25 cellular contexts compared by ENCODE assay signal in the genomic region with DNA sequence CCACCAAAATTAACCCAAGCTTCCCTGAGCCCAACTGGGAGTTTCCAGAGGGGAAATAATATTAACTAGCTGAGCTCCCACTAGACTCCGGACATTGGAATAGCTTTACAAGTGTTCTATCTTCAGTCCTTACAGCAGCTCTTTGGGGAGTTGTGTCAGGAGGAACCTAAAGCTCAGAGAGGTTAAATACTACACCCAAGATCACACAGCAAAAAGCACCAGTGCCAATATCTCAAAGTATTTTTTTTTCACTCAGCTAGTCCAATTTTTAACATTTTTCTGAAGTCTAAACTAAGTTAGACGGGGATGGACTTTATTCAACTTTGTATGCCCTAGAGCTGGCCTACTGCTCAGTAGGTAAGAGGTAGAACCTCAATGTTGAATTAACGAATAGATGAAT.
"Had no signal": no experiment of that assay in that cellular context is flagged by ENCODE, and none has a peak within 500 bp of the region (broad histone marks: within the 10 kb centered on the region; RNA-seq: fewer than 3 reads in every experiment).

No MANE protein-coding gene starts in this region.

- H3K4me3 Mint-ChIP-seq: dendritic cell treated with granulocyte-macrophage colony-stimulating factor and Interleukin-4, amounts not matched to agents 40 ng/mL and 50 ng/mL, for 4 days; effector memory CD8-positive, alpha-beta T cell; endodermal cell; mesothelial cell of epicardium; naive thymus-derived CD4-positive, alpha-beta T cell had no signal

- H3K36me3 ChIP-seq: colonic mucosa, esophagus squamous epithelium, gastrocnemius medialis, heart right ventricle, left lung, lower lobe of right lung had no signal

- H3K4me1 ChIP-seq: colonic mucosa, esophagus squamous epithelium, left lung, lower lobe of right lung had no signal

- H3K9me3 Mint-ChIP-seq: dendritic cell treated with granulocyte-macrophage colony-stimulating factor and Interleukin-4, amounts not matched to agents 40 ng/mL and 50 ng/mL, for 4 days; effector memory CD8-positive, alpha-beta T cell; endodermal cell; mesothelial cell of epicardium; naive thymus-derived CD4-positive, alpha-beta T cell had no signal

- H3K9me3 ChIP-seq: colonic mucosa, esophagus squamous epithelium, gastrocnemius medialis, heart right ventricle, left lung, lower lobe of right lung, mucosa of descending colon had no signal

- H3K27me3 Mint-ChIP-seq: dendritic cell treated with granulocyte-macrophage colony-stimulating factor and Interleukin-4, amounts not matched to agents 40 ng/mL and 50 ng/mL, for 4 days; effector memory CD8-positive, alpha-beta T cell had no signal

- H3K36me3 Mint-ChIP-seq: mesothelial cell of epicardium; naive thymus-derived CD4-positive, alpha-beta T cell had no signal

- ATAC-seq: effector memory CD8-positive, alpha-beta T cell; esophagus mucosa; gastrocnemius medialis; left cardiac atrium; left lung; left ventricle myocardium superior; mucosa of descending colon; naive thymus-derived CD4-positive, alpha-beta T cell had no signal

- H3K27me3 ChIP-seq: colonic mucosa, esophagus squamous epithelium, gastrocnemius medialis, heart right ventricle, left lung had no signal

- H3K4me3 ChIP-seq: colonic mucosa, esophagus squamous epithelium, gastrocnemius medialis, heart right ventricle, left lung, lower lobe of right lung, mucosa of descending colon had no signal

- DNase-seq: colonic mucosa; cortex of kidney; effector CD8-positive, alpha-beta T cell; effector memory CD8-positive, alpha-beta T cell; endodermal cell; erythroblast; esophagus squamous epithelium; foreskin fibroblast; foreskin melanocyte; gastrocnemius medialis; glutamatergic neuron; head of caudate nucleus; heart right ventricle; hippocampal formation; left cardiac atrium; left lung; left ventricle myocardium superior; lower lobe of right lung; mesenchymal stem cell; mucosa of descending colon; naive thymus-derived CD4-positive, alpha-beta T cell had no signal

- H3K27ac ChIP-seq: colonic mucosa, epithelial cell of prostate, esophagus squamous epithelium, gastrocnemius medialis, heart right ventricle, left lung, lower lobe of right lung had no signal

- H3K4me1 Mint-ChIP-seq: naive thymus-derived CD4-positive, alpha-beta T cell had no signal

- H3K27ac Mint-ChIP-seq: dendritic cell treated with granulocyte-macrophage colony-stimulating factor and Interleukin-4, amounts not matched to agents 40 ng/mL and 50 ng/mL, for 4 days; effector memory CD8-positive, alpha-beta T cell; endodermal cell; mesothelial cell of epicardium; naive thymus-derived CD4-positive, alpha-beta T cell had no signal
